10 cellular contexts compared by ENCODE assay signal in the genomic region with DNA sequence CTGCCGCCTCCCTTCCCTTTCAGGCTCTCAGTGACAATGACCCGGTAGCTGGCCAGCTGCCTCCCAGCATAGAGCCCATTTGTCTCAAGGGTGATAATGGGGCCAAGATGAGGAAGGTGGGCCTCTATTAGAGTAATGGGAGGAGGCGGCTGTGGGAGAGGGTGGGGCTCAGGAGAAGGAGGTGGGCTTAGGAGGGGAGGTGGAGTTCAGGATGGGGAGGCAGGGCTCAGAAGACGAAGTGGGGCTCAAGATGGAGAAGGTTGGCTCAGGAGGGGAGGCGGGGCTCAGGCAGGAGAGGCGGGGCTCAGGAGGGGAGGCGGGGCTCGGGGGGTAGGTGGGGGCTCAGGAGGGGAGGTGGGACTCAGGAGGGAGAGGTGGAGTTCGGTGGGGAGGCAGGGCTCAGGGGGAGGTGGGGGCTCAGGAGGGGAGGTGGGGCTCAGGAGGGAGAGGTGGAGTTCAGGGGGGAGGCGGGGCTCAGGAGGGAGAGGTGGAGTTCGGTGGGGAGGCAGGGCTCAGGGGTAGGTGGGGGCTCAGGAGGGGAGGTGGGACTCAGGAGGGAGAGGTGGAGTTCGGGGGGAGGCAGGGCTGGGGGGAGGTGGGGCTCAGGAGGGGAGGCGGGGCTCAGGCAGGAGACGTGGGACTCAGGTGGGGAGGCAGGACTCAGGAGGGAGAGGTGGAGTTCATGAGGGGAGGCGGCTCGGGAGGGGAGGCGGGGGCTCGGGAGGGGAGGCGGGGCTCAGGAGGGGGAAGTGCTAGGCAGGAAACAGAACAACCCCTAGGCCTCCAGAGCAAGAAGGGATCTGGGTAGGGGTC. TPM values are rescaled to one million over a fixed set of nuclear protein-coding genes. Genes with fewer than 3 reads are reported as not detected.
DNase-seq lines count a peak whose midpoint lies in the region; ATAC-seq and TF ChIP-seq lines count a peak whose summit lies in the region.
"Had no signal": no experiment of that assay in that cellular context is flagged by ENCODE, and none has a peak within 500 bp of the region (broad histone marks: within the 10 kb centered on the region; RNA-seq: fewer than 3 reads in every experiment).

No MANE protein-coding gene starts in this region.

- H3K9me3 ChIP-seq in GM23248 (ENCODE audit: low read depth), result no peaks in the 10 kb centered on the region
- H3K9me3 ChIP-seq: uterus had no signal

- H3K27me3 Mint-ChIP-seq in nephron (ENCODE audit: low read depth), result peaks cover 34% of the 10 kb centered on the region

- in situ Hi-C loops in GM23248 (cut with MboI), result no loop called here

- H3K4me3 Mint-ChIP-seq in nephron, result peak overlapping the region; percentile 23 to 63 (median 58)

- H3K9ac ChIP-seq in GM23248, result no peak overlapping the region

- peaks cover 29% of the 10 kb centered on the region for H3K27me3 ChIP-seq in GM23248 (replicated peaks; ENCODE audit: insufficient read depth)
- H3K27me3 ChIP-seq: uterus had no signal

- no peaks in the 10 kb centered on the region for H3K79me2 ChIP-seq in GM23248 (ENCODE audit: insufficient read depth)

- H3K27ac ChIP-seq in GM23248, result no peak overlapping the region
- no peak overlapping the region for H3K27ac ChIP-seq in RWPE1
- H3K27ac ChIP-seq: brain microvascular endothelial cell, uterus had no signal

- TF ChIP-seq CTCF in RWPE1 (conservative IDR thresholded peaks at IDR 0.05; ENCODE audit: low read depth), result no peak
- TF ChIP-seq CTCF in nephron (IDR thresholded peaks at IDR 0.05; ENCODE audit: unreplicated experiment in 3 of 3), result no peak

- WGBS in GM23248 (ENCODE audit: low coverage in 1 of 2, low lambda C conversion rate in 2 of 2, missing lambda C conversion rate in 2 of 2), 2 experiments, result 75 to 90% methylated on average over 3 to 18 of the region's 19 CpGs

- no peak overlapping the region for H3K4me3 ChIP-seq in GM23248
- H3K4me3 ChIP-seq: uterus had no signal

- H3K4me1 Mint-ChIP-seq in nephron, result peaks cover 68% of the 10 kb centered on the region

- peak overlapping the region; percentile 43 to 86 (median 83) for H3K27ac Mint-ChIP-seq in nephron

- no peak overlapping the region for H2AFZ ChIP-seq in GM23248

- H3K9me2 ChIP-seq in GM23248 (ENCODE audit: insufficient read depth), result no peaks in the 10 kb centered on the region

- no peak overlapping the region for H3K4me2 ChIP-seq in GM23248 (ENCODE audit: unreplicated experiment)

- H4K20me1 ChIP-seq in GM23248 (ENCODE audit: insufficient read depth), result no peaks in the 10 kb centered on the region

- no peaks in the 10 kb centered on the region for H3F3A ChIP-seq in GM23248 (ENCODE audit: insufficient read depth)

- no peaks in the 10 kb centered on the region for H3K36me3 Mint-ChIP-seq in nephron (ENCODE audit: low read depth)

- CTCF ChIA-PET in RWPE1 (lab: Yijun Ruan, JAX), result interaction anchor here (0.6 kb wide), 2 partner anchors 23 to 61 kb away, joined by 3 read pairs; no protein-coding TSS in a partner anchor

- H3K9me3 Mint-ChIP-seq in nephron, result no peaks in the 10 kb centered on the region

- no peaks in the 10 kb centered on the region for H3K4me1 ChIP-seq in GM23248 (ENCODE audit: insufficient read depth)
- H3K4me1 ChIP-seq: uterus had no signal

- no peaks in the 10 kb centered on the region for H3K36me3 ChIP-seq in GM23248 (ENCODE audit: low read depth)
- H3K36me3 ChIP-seq: brain microvascular endothelial cell, uterus had no signal

- POLR2A ChIA-PET in RWPE1 (lab: Yijun Ruan, JAX; ENCODE audit: low non-redundant PET), result no interaction called here

- ATAC-seq in GM18519 (IDR thresholded peaks at IDR 0.05; ENCODE audit: low FRiP score, unreplicated experiment), result no peak

- DNase-seq in GM23248 (peak; percentile 13), NCI-H1436 (lab: John Stamatoyannopoulos, UW) (peak; percentile 100), RWPE1 (ENCODE audit: low spot score) (peak; percentile 13), hypothalamus (lab: John Stamatoyannopoulos, UW) (no peak)
- DNase-seq in activated naive CD4-positive, alpha-beta T cell treated with anti-CD3 and anti-CD28 coated beads, Interleukin-2, amount 50 U/mL, for 16 hours, result no peak
- DNase-seq: brain microvascular endothelial cell, DMS 273 treated with DMSO at 0.1 percent for 48 hours, uterus had no signal

RNA-seq across cellular contexts. Expression of gene IQSEC3, which starts 36.8 kb away (rescaled TPM):
- not detected in 2 replicates for total RNA-seq in GM23248 (2014; rRNA removed; shearing (Covaris generic))
- 0.03 TPM in 1 of 2 replicates, not detected in the other for polyA plus RNA-seq in GM23248 (2016; fragmentation: Nextera tagmentation; extraction: Ambion mirVana)

Comparison
In these comparisons a context has a peak if more than half of its experiments do, and no peak if none do; other contexts are left out.
1. DNase-seq: peak in GM23248 (single experiment), NCI-H1436 (single experiment) and RWPE1 (single experiment); none in hypothalamus (0 of 51) and activated naive CD4-positive, alpha-beta T cell treated with anti-CD3 and anti-CD28 coated beads, Interleukin-2, amount 50 U/mL, for 16 hours (single experiment).